Comparison of ENCODE assay signal across 10 cellular contexts in the genomic region with DNA sequence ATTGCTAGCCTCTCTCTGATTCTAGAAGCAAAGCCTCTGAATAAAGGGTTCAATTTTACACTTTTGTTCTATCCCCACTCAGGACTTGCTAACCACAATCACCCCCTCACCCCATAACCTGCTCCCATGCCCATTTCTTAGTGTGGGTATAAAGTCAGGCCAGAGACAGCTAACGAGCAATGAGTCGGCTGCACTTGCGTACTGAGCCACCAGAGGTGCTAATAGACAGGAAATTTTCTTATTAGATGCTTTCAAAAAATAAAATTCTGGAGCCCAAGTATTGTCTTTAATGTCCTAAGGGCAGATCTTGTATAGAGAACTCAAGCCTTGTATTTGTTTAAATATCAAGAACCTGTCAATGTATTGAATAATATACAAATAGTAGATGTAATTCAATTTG.
DNase-seq lines count a peak whose midpoint lies in the region; ATAC-seq and TF ChIP-seq lines count a peak whose summit lies in the region.
"Had no signal": no experiment of that assay in that cellular context is flagged by ENCODE, and none has a peak within 500 bp of the region (broad histone marks: within the 10 kb centered on the region; RNA-seq: fewer than 3 reads in every experiment).

No MANE protein-coding gene starts in this region.

- H3K9me3 Mint-ChIP-seq in progenitor cell of endocrine pancreas (ENCODE audit: low read depth), result peaks cover 3% of the 10 kb centered on the region

- peak; percentile 78 for ATAC-seq in HG02798 (IDR thresholded peaks at IDR 0.05; ENCODE audit: poor library complexity, unreplicated experiment)
- ATAC-seq: T-helper 17 cell had no signal

- peak; percentile 15 for DNase-seq in NCI-H82 (lab: John Stamatoyannopoulos, UW)
- DNase-seq in NCI-H82 treated with DMSO at 0.1 percent for 48 hours (lab: John Stamatoyannopoulos, UW; ENCODE audit: unreplicated experiment), result no peak
- DNase-seq in SK-MEL-5 (ENCODE audit: low read depth, low spot score), result peak; percentile 32
- no peak for DNase-seq in progenitor cell of endocrine pancreas (ENCODE audit: low spot score, unreplicated experiment)
- DNase-seq in stimulated activated CD4-positive, alpha-beta T cell treated with anti-CD3 and anti-CD28 coated beads, Interleukin-2, amount 100 ng/mL, for 24 hours, result no peak
- no peak for DNase-seq in activated CD8-positive, alpha-beta memory T cell treated with anti-CD3 and anti-CD28 coated beads for 24 hours
- DNase-seq in NCI-H187 (lab: John Stamatoyannopoulos, UW), result no peak
- DNase-seq: central memory CD4-positive, alpha-beta T cell; T-helper 17 cell had no signal

- no peaks in the 10 kb centered on the region for H3K27me3 Mint-ChIP-seq in progenitor cell of endocrine pancreas
- H3K27me3 Mint-ChIP-seq: T-helper 17 cell had no signal

- H3K4me3 Mint-ChIP-seq in progenitor cell of endocrine pancreas (ENCODE audit: low read depth), result no peak overlapping the region
- H3K4me3 Mint-ChIP-seq: T-helper 17 cell had no signal

- H3K36me3 Mint-ChIP-seq in progenitor cell of endocrine pancreas (ENCODE audit: insufficient read depth), result no peaks in the 10 kb centered on the region

- H3K27ac Mint-ChIP-seq in progenitor cell of endocrine pancreas, result no peak overlapping the region
- H3K27ac Mint-ChIP-seq: T-helper 17 cell had no signal

- in situ Hi-C loops in SK-MEL-5 (cut with HindIII; ENCODE audit: low pct_unique_long_range_greater_than_20kb, low sequenced_read_pairs), result no loop called here

- peaks cover 10% of the 10 kb centered on the region for H3K4me1 Mint-ChIP-seq in progenitor cell of endocrine pancreas (ENCODE audit: low read depth)
- H3K4me1 Mint-ChIP-seq: T-helper 17 cell had no signal

- peak; percentile 50 for TF ChIP-seq CTCF in progenitor cell of endocrine pancreas (IDR thresholded peaks at IDR 0.05; ENCODE audit: unreplicated experiment)

Comparison
In these comparisons a context has a peak if more than half of its experiments do, and no peak if none do; other contexts are left out.
1. DNase-seq: peak in NCI-H82 (single experiment) and SK-MEL-5 (single experiment); none in NCI-H82 treated with DMSO at 0.1 percent for 48 hours (single experiment), progenitor cell of endocrine pancreas (single experiment), stimulated activated CD4-positive, alpha-beta T cell treated with anti-CD3 and anti-CD28 coated beads, Interleukin-2, amount 100 ng/mL, for 24 hours (0 of 2), activated CD8-positive, alpha-beta memory T cell treated with anti-CD3 and anti-CD28 coated beads for 24 hours (single experiment) and NCI-H187 (0 of 2).